Comparison of ENCODE assay signal across 19 cellular contexts in the genomic region with DNA sequence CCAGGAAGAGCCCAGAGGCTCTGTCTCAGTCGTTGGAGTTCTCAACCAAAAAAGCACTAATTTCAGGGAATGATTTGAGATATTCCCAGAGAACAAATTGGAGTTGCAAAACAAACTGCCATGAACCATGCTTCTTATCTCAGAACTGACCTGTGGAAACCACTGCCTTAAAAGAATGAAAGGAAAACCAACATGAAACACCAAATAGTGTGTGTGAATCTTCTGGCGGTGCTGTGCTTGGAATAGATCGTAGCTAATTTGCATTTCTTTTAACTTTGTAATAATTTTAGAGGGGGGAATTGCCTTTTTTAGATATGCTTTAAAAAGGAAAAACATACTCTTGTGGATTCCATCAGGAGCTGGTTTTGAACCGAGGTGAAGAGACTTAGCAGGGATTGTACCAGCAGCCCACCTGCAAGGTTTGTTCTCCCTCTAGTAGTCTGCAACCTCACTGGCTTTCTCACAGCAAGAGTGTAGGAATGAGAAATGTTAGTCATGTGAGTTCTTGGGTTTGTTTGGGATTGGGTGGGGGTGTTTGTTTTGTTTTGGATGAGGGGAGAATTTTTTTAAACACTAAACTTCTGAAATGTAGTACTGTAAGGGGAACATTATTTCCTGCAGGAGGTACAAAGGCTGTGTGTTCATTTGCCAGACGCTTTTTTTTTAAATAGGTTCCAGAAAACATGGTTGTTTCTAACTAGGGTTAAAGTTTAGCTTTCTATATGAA. TPM values are rescaled to one million over a fixed set of nuclear protein-coding genes. Genes with fewer than 3 reads are reported as not detected.
DNase-seq lines count a peak whose midpoint lies in the region; ATAC-seq and TF ChIP-seq lines count a peak whose summit lies in the region.
"Had no signal": no experiment of that assay in that cellular context is flagged by ENCODE, and none has a peak within 500 bp of the region (broad histone marks: within the 10 kb centered on the region; RNA-seq: fewer than 3 reads in every experiment).

No MANE protein-coding gene starts in this region.

- H3K36me3 ChIP-seq in endodermal cell (ENCODE audit: control insufficient read depth, insufficient read depth, low read length) (peaks cover 49% of the 10 kb centered on the region), MM.1S (replicated peaks; ENCODE audit: insufficient read depth, low read length) (no peaks in the 10 kb centered on the region), right atrium auricular region (no peaks in the 10 kb centered on the region), MG63 (peaks cover 90% of the 10 kb centered on the region)
- H3K36me3 ChIP-seq: breast epithelium, neural progenitor cell, SJSA1 had no signal

- H3K27ac ChIP-seq in endodermal cell (ENCODE audit: low read depth, low read length) (no peak overlapping the region), MM.1S (ENCODE audit: low read length) (no peak overlapping the region), right atrium auricular region (no peak overlapping the region)
- H3K27ac ChIP-seq: breast epithelium, esophagus squamous epithelium, neural progenitor cell, SJSA1 had no signal

- peaks cover 34% of the 10 kb centered on the region for H3K36me3 Mint-ChIP-seq in endodermal cell (ENCODE audit: low read depth)
- peaks cover 35 to 49% of the 10 kb centered on the region in 2 donors for H3K36me3 Mint-ChIP-seq in stimulated activated naive B cell treated with anti-CD40 and anti-IgM and Interleukin-4, amounts not matched to agents 10 μg/mL and 1 μg/mL and 100 μg/mL, for 72 hours

- 0 out of 2 replicates have a peak, but pooled peaks cover 8% of the 10 kb centered on the region for H3F3A ChIP-seq in MM.1S (ENCODE audit: insufficient read depth, low read length)

- H3K9me3 ChIP-seq in endodermal cell (ENCODE audit: control insufficient read depth, low read length) (no peaks in the 10 kb centered on the region), MM.1S (replicated peaks; ENCODE audit: insufficient read depth, low read length) (no peaks in the 10 kb centered on the region), right atrium auricular region (no peaks in the 10 kb centered on the region), MG63 (no peaks in the 10 kb centered on the region)
- H3K9me3 ChIP-seq: breast epithelium, esophagus squamous epithelium, SJSA1 had no signal

- H3K27me3 Mint-ChIP-seq in endodermal cell (ENCODE audit: insufficient read depth) = no peaks in the 10 kb centered on the region
- no peaks in the 10 kb centered on the region for H3K27me3 Mint-ChIP-seq in stimulated activated naive B cell treated with anti-CD40 and anti-IgM and Interleukin-4, amounts not matched to agents 10 μg/mL and 1 μg/mL and 100 μg/mL, for 72 hours
- H3K27me3 Mint-ChIP-seq: activated naive CD4-positive, alpha-beta T cell treated with anti-CD3 and anti-CD28 coated beads, Interleukin-2, amount 10 ng/mL, durations not matched to agents 7 days and 5 days had no signal

- no peak overlapping the region for H3K4me3 ChIP-seq in endodermal cell (ENCODE audit: low read length)
- H3K4me3 ChIP-seq in MM.1S (ENCODE audit: low read length) = no peak overlapping the region
- H3K4me3 ChIP-seq in right atrium auricular region = no peak overlapping the region
- H3K4me3 ChIP-seq in MG63 = no peak overlapping the region
- H3K4me3 ChIP-seq: breast epithelium, esophagus squamous epithelium, neural progenitor cell, SJSA1 had no signal

- H3K9ac ChIP-seq in endodermal cell (ENCODE audit: extremely low read depth, low read length, poor library complexity, severe bottlenecking) (no peak overlapping the region), MM.1S (ENCODE audit: low read length) (no peak overlapping the region)
- H3K9ac ChIP-seq: neural progenitor cell had no signal

- H4K20me1 ChIP-seq in MM.1S (ENCODE audit: insufficient read depth, low read length) = 0 out of 2 replicates have a peak, but pooled peaks cover 3% of the 10 kb centered on the region

- H3K27me3 ChIP-seq in endodermal cell (ENCODE audit: control insufficient read depth, insufficient read depth, low read length, poor library complexity, severe bottlenecking) (no peaks in the 10 kb centered on the region), MM.1S (replicated peaks; ENCODE audit: insufficient read depth, low read length) (peaks cover 30% of the 10 kb centered on the region), right atrium auricular region (no peaks in the 10 kb centered on the region), MG63 (no peaks in the 10 kb centered on the region)
- H3K27me3 ChIP-seq: breast epithelium, esophagus squamous epithelium, neural progenitor cell, SJSA1 had no signal

- peak overlapping the region; percentile 5 for H3K27ac Mint-ChIP-seq in endodermal cell
- peak overlapping the region; percentile 56 for H3K27ac Mint-ChIP-seq in stimulated activated naive B cell treated with anti-CD40 and anti-IgM and Interleukin-4, amounts not matched to agents 10 μg/mL and 1 μg/mL and 100 μg/mL, for 72 hours
- H3K27ac Mint-ChIP-seq: activated naive CD4-positive, alpha-beta T cell treated with anti-CD3 and anti-CD28 coated beads, Interleukin-2, amount 10 ng/mL, durations not matched to agents 7 days and 5 days; neural progenitor cell had no signal

- H3K4me1 Mint-ChIP-seq in endodermal cell = peaks cover 42% of the 10 kb centered on the region
- H3K4me1 Mint-ChIP-seq in stimulated activated naive B cell treated with anti-CD40 and anti-IgM and Interleukin-4, amounts not matched to agents 10 μg/mL and 1 μg/mL and 100 μg/mL, for 72 hours = peaks cover 25 to 51% of the 10 kb centered on the region in 2 donors
- H3K4me1 Mint-ChIP-seq: neural progenitor cell had no signal

- H3K4me1 ChIP-seq in endodermal cell (ENCODE audit: control insufficient read depth, insufficient read depth, low read length) (peaks cover 11% of the 10 kb centered on the region), MM.1S (ENCODE audit: low read length) (peaks cover 9% of the 10 kb centered on the region), right atrium auricular region (peaks cover 0 to 20% of the 10 kb centered on the region in 2 donors)
- H3K4me1 ChIP-seq: breast epithelium, SJSA1 had no signal

- H3K79me2 ChIP-seq in MM.1S (ENCODE audit: low read length) = no peaks in the 10 kb centered on the region

- ATAC-seq in GM19395 (IDR thresholded peaks at IDR 0.05; ENCODE audit: unreplicated experiment) (peak; percentile 57), HG03175 (IDR thresholded peaks at IDR 0.05; ENCODE audit: unreplicated experiment) (peak; percentile 49)
- ATAC-seq in stimulated activated naive B cell treated with anti-CD40 and anti-IgM and Interleukin-4, amounts not matched to agents 10 μg/mL and 1 μg/mL and 100 μg/mL, for 72 hours (replicated peaks) = no peak

- DNase-seq in endodermal cell = no peak
- no peak for DNase-seq in stimulated activated naive B cell treated with anti-CD40 and anti-IgM and Interleukin-4, amounts not matched to agents 10 μg/mL and 1 μg/mL and 100 μg/mL, for 72 hours
- no peak for DNase-seq in MM.1S
- DNase-seq in right atrium auricular region (ENCODE audit: low spot score) = no peak
- no peak for DNase-seq in MG63
- DNase-seq: activated CD4-positive, alpha-beta T cell treated with anti-CD3 and anti-CD28 coated beads for 1 hour; activated naive CD4-positive, alpha-beta T cell treated with anti-CD3 and anti-CD28 coated beads, Interleukin-2, amount 10 ng/mL, durations not matched to agents 7 days and 5 days; esophagus squamous epithelium; glutamatergic neuron; NCI-H2029 treated with DMSO at 0.1 percent for 48 hours; NCI-H524 treated with DMSO at 0.1 percent for 48 hours had no signal

- H3K4me2 ChIP-seq in MM.1S (ENCODE audit: low read depth, low read length) = no peak overlapping the region
- H3K4me2 ChIP-seq: neural progenitor cell had no signal

- H3K4me3 Mint-ChIP-seq in endodermal cell = no peak overlapping the region
- H3K4me3 Mint-ChIP-seq in stimulated activated naive B cell treated with anti-CD40 and anti-IgM and Interleukin-4, amounts not matched to agents 10 μg/mL and 1 μg/mL and 100 μg/mL, for 72 hours = no peak overlapping the region
- H3K4me3 Mint-ChIP-seq: activated naive CD4-positive, alpha-beta T cell treated with anti-CD3 and anti-CD28 coated beads, Interleukin-2, amount 10 ng/mL, durations not matched to agents 7 days and 5 days; neural progenitor cell had no signal

- WGBS in endodermal cell (ENCODE audit: insufficient coverage in 1 of 2, insufficient read length in 1 of 2), 2 experiments = 88% methylated on average over 2 to 5 of the region's 5 CpGs

- no peaks in the 10 kb centered on the region for H3K9me2 ChIP-seq in MM.1S (replicated peaks; ENCODE audit: insufficient read depth, low read length)

- no peaks in the 10 kb centered on the region for H3K9me3 Mint-ChIP-seq in endodermal cell
- no peaks in the 10 kb centered on the region for H3K9me3 Mint-ChIP-seq in stimulated activated naive B cell treated with anti-CD40 and anti-IgM and Interleukin-4, amounts not matched to agents 10 μg/mL and 1 μg/mL and 100 μg/mL, for 72 hours
- H3K9me3 Mint-ChIP-seq: activated naive CD4-positive, alpha-beta T cell treated with anti-CD3 and anti-CD28 coated beads, Interleukin-2, amount 10 ng/mL, durations not matched to agents 7 days and 5 days; neural progenitor cell had no signal

- H2AFZ ChIP-seq in MM.1S (ENCODE audit: low read length) = no peak overlapping the region
- H2AFZ ChIP-seq: neural progenitor cell had no signal

- TF ChIP-seq CTCF in endodermal cell (conservative IDR thresholded peaks at IDR 0.05) = no peak
- no peak for TF ChIP-seq CTCF in MM.1S (IDR thresholded peaks at IDR 0.05; ENCODE audit: low read length)
- no peak for TF ChIP-seq CTCF in right atrium auricular region (IDR thresholded peaks at IDR 0.05)

RNA-seq across cellular contexts. Expression of a gene that starts 45.7 kb away (rescaled TPM):
- not detected for total RNA-seq in endodermal cell
- polyA plus RNA-seq in endodermal cell (2013, experiment 1 of 2) = 1.2 TPM
- 0.99 TPM for polyA plus RNA-seq in endodermal cell (2013, experiment 2 of 2)
- total RNA-seq in right atrium auricular region = 10 to 100 TPM; 19.0 to 29.6 TPM
- total RNA-seq in MG63 (2014; rRNA removed; shearing (Covaris generic); ENCODE audit: low replicate concordance) = 0.46 TPM in 1 of 2 replicates, not detected in the other
- total RNA-seq: dermis microvascular lymphatic vessel endothelial cell; OCI-LY7; T-helper 2 cell treated with Interferon-gamma antibody and Interleukin-4, amounts not matched to agents 100 ng/mL and 5 ng/mL, for 36 hours had no signal

Comparison
In these comparisons a context has a peak if more than half of its experiments do, and no peak if none do; other contexts are left out.
1. ATAC-seq: peak in GM19395 (single experiment) and HG03175 (single experiment); none in stimulated activated naive B cell treated with anti-CD40 and anti-IgM and Interleukin-4, amounts not matched to agents 10 μg/mL and 1 μg/mL and 100 μg/mL, for 72 hours (0 of 2).
2. RNA of a gene that starts 45.7 kb away (total RNA-seq): 19.0 to 29.6 TPM in right atrium auricular region; 0.46 TPM in MG63 and not detected in endodermal cell; every median in the first group is over 10 times any median in the second.